Comparison of ENCODE assay signal across 18 cellular contexts in genomic region chr4:129821963-129822362, GRCh38.
DNase-seq lines count a peak whose midpoint lies in the region; ATAC-seq and TF ChIP-seq lines count a peak whose summit lies in the region.
"Had no signal": no experiment of that assay in that cellular context is flagged by ENCODE, and none has a peak within 500 bp of the region (broad histone marks: within the 10 kb centered on the region; RNA-seq: fewer than 3 reads in every experiment).

No MANE protein-coding gene starts in this region.

- H3K27ac Mint-ChIP-seq in endodermal cell (peak overlapping the region; percentile 22), GM23338 (no peak overlapping the region)

- ATAC-seq in GM23338, result no peak
- ATAC-seq: PC-3 had no signal

- no peaks in the 10 kb centered on the region for H3K36me3 Mint-ChIP-seq in endodermal cell (ENCODE audit: low read depth)
- H3K36me3 Mint-ChIP-seq in GM23338 (ENCODE audit: low read depth), result no peaks in the 10 kb centered on the region

- H3K27ac ChIP-seq in SJSA1, result peak overlapping the region; percentile 51; the same call in 1 of the 2 replicates
- no peak overlapping the region for H3K27ac ChIP-seq in endodermal cell (ENCODE audit: low read depth, low read length)
- H3K27ac ChIP-seq in mesodermal cell (ENCODE audit: low read depth, low read length, severe bottlenecking), result peak overlapping the region; percentile 89
- H3K27ac ChIP-seq in smooth muscle cell (ENCODE audit: low read depth), result peak overlapping the region; percentile 70
- no peak overlapping the region for H3K27ac ChIP-seq in GM23338 (ENCODE audit: low read depth)

- no peak overlapping the region for H3K4me3 ChIP-seq in SJSA1
- H3K4me3 ChIP-seq in endodermal cell (ENCODE audit: low read length), result no peak overlapping the region
- no peak overlapping the region for H3K4me3 ChIP-seq in mesodermal cell (ENCODE audit: extremely low read depth, insufficient read depth, low read length, poor library complexity, severe bottlenecking)
- no peak overlapping the region for H3K4me3 ChIP-seq in smooth muscle cell
- no peak overlapping the region for H3K4me3 ChIP-seq in GM23338
- H3K4me3 ChIP-seq in lower leg skin (ENCODE audit: low read depth, poor library complexity, severe bottlenecking), result no peak overlapping the region
- H3K4me3 ChIP-seq: MG63 had no signal

- intact Hi-C loops in lower leg skin (cut with DNase I; ENCODE audit: low total_unique reads), result no loop called here

- DNase-seq in SJSA1 (ENCODE audit: low read depth in 1 of 2, low spot score in 2 of 2) (no peak), endodermal cell (no peak), smooth muscle cell (lab: John Stamatoyannopoulos, UW; ENCODE audit: unreplicated experiment) (no peak), amniotic stem cell (lab: John Stamatoyannopoulos, UW) (no peak), GM23338 (ENCODE audit: low spot score) (no peak), lower leg skin (ENCODE audit: low spot score in 2 of 2) (no peak)
- DNase-seq: DMS153; DND-41; IMR-90; KG1; MG63; NCI-H1694; NCI-H446 treated with DMSO at 0.1 percent for 48 hours; NCI-H526; NK-92 treated with Interleukin-12 subunit alpha and Interleukin-12 subunit beta, amount 100 ng/mL, for 24 hours; SHP77 had no signal

- H3K4me1 Mint-ChIP-seq in endodermal cell, result peaks cover 18% of the 10 kb centered on the region
- peaks cover 4% of the 10 kb centered on the region; the same call in 1 of the 3 replicates for H3K4me1 Mint-ChIP-seq in GM23338

- H3K9me3 ChIP-seq in SJSA1 (replicated peaks), result no peaks in the 10 kb centered on the region
- no peaks in the 10 kb centered on the region for H3K9me3 ChIP-seq in endodermal cell (ENCODE audit: control insufficient read depth, low read length)
- no peaks in the 10 kb centered on the region for H3K9me3 ChIP-seq in mesodermal cell (ENCODE audit: control insufficient read depth, low read length)
- no peaks in the 10 kb centered on the region for H3K9me3 ChIP-seq in smooth muscle cell (replicated peaks; ENCODE audit: low read depth)
- H3K9me3 ChIP-seq: MG63 had no signal

- H4K20me1 ChIP-seq in smooth muscle cell (ENCODE audit: low read depth) (no peaks in the 10 kb centered on the region), GM23338 (replicated peaks; ENCODE audit: insufficient read depth) (no peaks in the 10 kb centered on the region)

- H3K9ac ChIP-seq in endodermal cell (ENCODE audit: extremely low read depth, low read length, poor library complexity, severe bottlenecking) (no peak overlapping the region), smooth muscle cell (ENCODE audit: low read depth) (no peak overlapping the region)

- no peaks in the 10 kb centered on the region for H3F3A ChIP-seq in smooth muscle cell (ENCODE audit: low read depth)
- H3F3A ChIP-seq in GM23338 (replicated peaks; ENCODE audit: low read depth), result no peaks in the 10 kb centered on the region

- TF ChIP-seq CTCF in endodermal cell (conservative IDR thresholded peaks at IDR 0.05) (no peak), smooth muscle cell (IDR thresholded peaks at IDR 0.05; ENCODE audit: borderline replicate concordance, insufficient read depth, poor library complexity, severe bottlenecking) (no peak), GM23338 (conservative IDR thresholded peaks at IDR 0.05; ENCODE audit: low read depth in 2 of 2) (no peak), lower leg skin (IDR thresholded peaks at IDR 0.05) (no peak)

- H3K27me3 ChIP-seq in SJSA1 (replicated peaks), result no peaks in the 10 kb centered on the region
- no peaks in the 10 kb centered on the region for H3K27me3 ChIP-seq in endodermal cell (ENCODE audit: control insufficient read depth, insufficient read depth, low read length, poor library complexity, severe bottlenecking)
- no peaks in the 10 kb centered on the region for H3K27me3 ChIP-seq in smooth muscle cell (ENCODE audit: low read depth)
- H3K27me3 ChIP-seq in GM23338 (ENCODE audit: insufficient read depth), result no peaks in the 10 kb centered on the region
- H3K27me3 ChIP-seq: MG63 had no signal

- no peaks in the 10 kb centered on the region for H3K36me3 ChIP-seq in SJSA1
- H3K36me3 ChIP-seq in endodermal cell (ENCODE audit: control insufficient read depth, insufficient read depth, low read length), result no peaks in the 10 kb centered on the region
- no peaks in the 10 kb centered on the region for H3K36me3 ChIP-seq in mesodermal cell (ENCODE audit: control insufficient read depth, insufficient read depth, low read length)
- no peaks in the 10 kb centered on the region for H3K36me3 ChIP-seq in smooth muscle cell (ENCODE audit: low read depth)
- no peaks in the 10 kb centered on the region for H3K36me3 ChIP-seq in GM23338 (ENCODE audit: insufficient read depth)
- H3K36me3 ChIP-seq: MG63 had no signal

- H3K4me3 Mint-ChIP-seq in endodermal cell (no peak overlapping the region), GM23338 (no peak overlapping the region)

- H3K9me3 Mint-ChIP-seq in endodermal cell (no peaks in the 10 kb centered on the region), GM23338 (no peaks in the 10 kb centered on the region)

- no peaks in the 10 kb centered on the region for H3K79me2 ChIP-seq in smooth muscle cell (ENCODE audit: low read depth)
- H3K79me2 ChIP-seq in GM23338 (replicated peaks; ENCODE audit: insufficient read depth), result no peaks in the 10 kb centered on the region

- H3K4me2 ChIP-seq in smooth muscle cell, result no peak overlapping the region
- no peak overlapping the region for H3K4me2 ChIP-seq in GM23338

- H3K27me3 Mint-ChIP-seq in endodermal cell (ENCODE audit: insufficient read depth) (no peaks in the 10 kb centered on the region), GM23338 (ENCODE audit: insufficient read depth, low read depth, poor library complexity) (no peaks in the 10 kb centered on the region)

- H3K4me1 ChIP-seq in SJSA1 (replicated peaks), result peaks cover 33% of the 10 kb centered on the region
- no peaks in the 10 kb centered on the region for H3K4me1 ChIP-seq in endodermal cell (ENCODE audit: control insufficient read depth, insufficient read depth, low read length)
- peaks cover 22% of the 10 kb centered on the region for H3K4me1 ChIP-seq in mesodermal cell (ENCODE audit: control insufficient read depth, insufficient read depth, low read length, poor library complexity, severe bottlenecking)
- peaks cover 8% of the 10 kb centered on the region for H3K4me1 ChIP-seq in smooth muscle cell (ENCODE audit: low read depth)
- no peaks in the 10 kb centered on the region for H3K4me1 ChIP-seq in GM23338 (ENCODE audit: insufficient read depth)

- H2AFZ ChIP-seq in smooth muscle cell (ENCODE audit: low read depth) (no peak overlapping the region), GM23338 (no peak overlapping the region)

- TF ChIP-seq POLR2A in lower leg skin (IDR thresholded peaks at IDR 0.05), result no peak

- no peaks in the 10 kb centered on the region; the same call in 1 of the 2 replicates for H3K9me2 ChIP-seq in GM23338 (ENCODE audit: insufficient read depth)

TF ChIP-seq in GM23338, 12 proteins besides CTCF, POLR2A, EP300 and RAD21 (continues in another document):
- TF ChIP-seq ZNF114 (CRISPR knock-in tag; IDR thresholded peaks at IDR 0.05) (no peak), CREB1 (CRISPR knock-in tag; IDR thresholded peaks at IDR 0.05; ENCODE audit: low read depth) (no peak), NANOG (IDR thresholded peaks at IDR 0.05; ENCODE audit: borderline replicate concordance) (no peak), EZH2 (IDR thresholded peaks at IDR 0.05; ENCODE audit: low read depth, unreplicated experiment) (no peak), ZNF331 (CRISPR knock-in tag; IDR thresholded peaks at IDR 0.05; ENCODE audit: low read depth) (no peak), EZH2phosphoT487 (IDR thresholded peaks at IDR 0.05; ENCODE audit: unreplicated experiment) (no peak), POLR2AphosphoS5 (IDR thresholded peaks at IDR 0.05; ENCODE audit: low read depth) (no peak), REST (IDR thresholded peaks at IDR 0.05; ENCODE audit: unreplicated experiment) (no peak)

Comparison
In these comparisons a context has a peak if more than half of its experiments do, and no peak if none do; other contexts are left out.
1. H3K27ac ChIP-seq: peak in SJSA1 (single experiment), mesodermal cell (single experiment) and smooth muscle cell (single experiment); none in endodermal cell (single experiment) and GM23338 (single experiment).